In the genomic region with DNA sequence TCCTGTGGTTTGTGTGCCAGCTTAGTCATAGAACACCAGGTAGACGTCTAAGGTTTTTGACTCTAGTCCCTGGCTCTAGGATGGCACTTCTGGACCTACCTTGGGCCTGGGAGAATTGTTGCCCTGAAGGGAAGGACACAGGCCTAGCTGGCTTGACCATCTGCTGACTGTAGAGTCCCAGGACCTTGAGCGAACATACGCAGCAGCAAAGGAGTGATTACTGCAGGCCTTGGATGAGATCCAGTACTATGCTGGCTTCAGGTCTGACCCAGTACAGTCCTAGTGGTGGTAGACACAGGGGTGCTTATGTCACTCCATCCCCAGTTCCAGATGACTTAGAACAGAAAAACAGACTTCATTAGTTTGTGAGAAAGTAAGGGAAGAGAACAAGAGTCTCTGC, we compare ENCODE assay signal across 29 cellular contexts. TPM values are rescaled to one million over a fixed set of nuclear protein-coding genes. Genes with fewer than 3 reads are reported as not detected.
"Had no signal": no experiment of that assay in that cellular context is flagged by ENCODE, and none has a peak within 500 bp of the region (broad histone marks: within the 10 kb centered on the region; RNA-seq: fewer than 3 reads in every experiment).

No MANE protein-coding gene starts in this region.

- H3K36me3 ChIP-seq: ascending aorta had no signal

- DNase-seq: activated B cell treated with CpG ODN at 0.5 μM for 24 hours; activated CD4-positive, alpha-beta memory T cell treated with anti-CD3 and anti-CD28 coated beads, Interleukin-2, amount 10 ng/mL, durations not matched to agents 7 days and 5 days; activated CD4-positive, alpha-beta T cell treated with anti-CD3 and anti-CD28 coated beads for 1 hour; activated CD4-positive, alpha-beta T cell treated with anti-CD3 and anti-CD28 coated beads for 36 hours; activated CD4-positive, alpha-beta T cell treated with anti-CD3 and anti-CD28 coated beads for 48 hours; activated CD4-positive, alpha-beta T cell treated with anti-CD3 and anti-CD28 coated beads, Interleukin-2, amount 10 ng/mL, durations not matched to agents 7 days and 5 days; activated CD4-positive, alpha-beta T cell treated with anti-CD3 and anti-CD28 coated beads, Interleukin-2, amount 50 U/mL, for 48 hours; activated CD8-positive, alpha-beta memory T cell treated with anti-CD3 and anti-CD28 coated beads for 24 hours; activated CD8-positive, alpha-beta memory T cell treated with anti-CD3 and anti-CD28 coated beads, Interleukin-2, amount 10 ng/mL, durations not matched to agents 7 days and 5 days; activated CD8-positive, alpha-beta memory T cell treated with anti-CD3 and anti-CD28 coated beads, Interleukin-2, amount 50 U/mL, for 48 hours; activated CD8-positive, alpha-beta T cell treated with anti-CD3 and anti-CD28 coated beads, Interleukin-2, amount 10 ng/mL, durations not matched to agents 7 days and 5 days; activated effector memory CD4-positive, alpha-beta T cell treated with Interleukin-2 at 50 U/mL for 16 hours; activated gamma-delta T cell; activated naive CD4-positive, alpha-beta T cell treated with anti-CD3 and anti-CD28 coated beads, Interleukin-2, amount 10 ng/mL, durations not matched to agents 7 days and 5 days; activated naive CD4-positive, alpha-beta T cell treated with Interleukin-2 at 50 U/mL for 16 hours; activated naive CD8-positive, alpha-beta T cell treated with anti-CD3 and anti-CD28 coated beads, Interleukin-2, amount 10 ng/mL, durations not matched to agents 7 days and 5 days; activated naive CD8-positive, alpha-beta T cell treated with anti-CD3 and anti-CD28 coated beads, Interleukin-2, amount 50 U/mL, for 24 hours; activated T-cell treated with anti-CD3 and anti-CD28 coated beads, Interleukin-2, amount 50 U/mL, for 24 hours; activated T-cell treated with anti-CD3 and anti-CD28 coated beads, Interleukin-2, amount 50 U/mL, for 48 hours; amygdala; anterior cingulate cortex; central memory CD4-positive, alpha-beta T cell; T-helper 1 cell; T-helper 2 cell; T-helper 9 cell had no signal

- H3K27ac ChIP-seq: ascending aorta, VCaP had no signal

- H3K4me3 ChIP-seq: ascending aorta had no signal

- FAIRE-seq: TTC549 had no signal

- H3K27me3 ChIP-seq: ascending aorta had no signal

- H3K4me1 ChIP-seq: ascending aorta had no signal

- ATAC-seq: activated CD4-positive, alpha-beta T cell treated with anti-CD3 and anti-CD28 coated beads for 36 hours; activated CD8-positive, alpha-beta memory T cell treated with anti-CD3 and anti-CD28 coated beads, Interleukin-2, amount 10 ng/mL, durations not matched to agents 7 days and 5 days; activated CD8-positive, alpha-beta T cell treated with anti-CD3 and anti-CD28 coated beads, Interleukin-2, amount 10 ng/mL, durations not matched to agents 7 days and 5 days; activated naive CD8-positive, alpha-beta T cell treated with anti-CD3 and anti-CD28 coated beads, Interleukin-2, amount 50 U/mL, for 24 hours had no signal

RNA-seq across cellular contexts. Expression of gene ST8SIA3, which starts 37.7 kb away (rescaled TPM):
- total RNA-seq: activated B cell treated with CpG ODN at 0.5 μM for 24 hours; activated CD4-positive, alpha-beta memory T cell treated with anti-CD3 and anti-CD28 coated beads, Interleukin-2, amount 10 ng/mL, durations not matched to agents 7 days and 5 days; activated CD4-positive, alpha-beta T cell treated with anti-CD3 and anti-CD28 coated beads for 36 hours; activated CD4-positive, alpha-beta T cell treated with anti-CD3 and anti-CD28 coated beads, Interleukin-2, amount 10 ng/mL, durations not matched to agents 7 days and 5 days; activated CD8-positive, alpha-beta memory T cell treated with anti-CD3 and anti-CD28 coated beads, Interleukin-2, amount 10 ng/mL, durations not matched to agents 7 days and 5 days; activated CD8-positive, alpha-beta T cell treated with anti-CD3 and anti-CD28 coated beads, Interleukin-2, amount 10 ng/mL, durations not matched to agents 7 days and 5 days; activated naive CD8-positive, alpha-beta T cell treated with anti-CD3 and anti-CD28 coated beads, Interleukin-2, amount 10 ng/mL, durations not matched to agents 7 days and 5 days; activated T-helper 2 cell treated with anti-CD3 and anti-CD28 coated beads, Interferon-gamma antibody, Interleukin-2, Interleukin-4, amounts not matched to agents 10 μg/mL and 5 μg/mL and 100 μg/mL, durations not matched to agents 14 hours and 24 hours and 36 hours; ascending aorta had no signal

RNA-seq across cellular contexts. Expression of gene ONECUT2, which starts 45.1 kb away (rescaled TPM):
- total RNA-seq: activated B cell treated with CpG ODN at 0.5 μM for 24 hours; activated CD4-positive, alpha-beta memory T cell treated with anti-CD3 and anti-CD28 coated beads, Interleukin-2, amount 10 ng/mL, durations not matched to agents 7 days and 5 days; activated CD4-positive, alpha-beta T cell treated with anti-CD3 and anti-CD28 coated beads, Interleukin-2, amount 10 ng/mL, durations not matched to agents 7 days and 5 days; activated CD8-positive, alpha-beta memory T cell treated with anti-CD3 and anti-CD28 coated beads, Interleukin-2, amount 10 ng/mL, durations not matched to agents 7 days and 5 days; activated CD8-positive, alpha-beta T cell treated with anti-CD3 and anti-CD28 coated beads, Interleukin-2, amount 10 ng/mL, durations not matched to agents 7 days and 5 days; activated naive CD8-positive, alpha-beta T cell treated with anti-CD3 and anti-CD28 coated beads, Interleukin-2, amount 10 ng/mL, durations not matched to agents 7 days and 5 days; activated T-helper 2 cell treated with anti-CD3 and anti-CD28 coated beads, Interferon-gamma antibody, Interleukin-2, Interleukin-4, amounts not matched to agents 10 μg/mL and 5 μg/mL and 100 μg/mL, durations not matched to agents 14 hours and 24 hours and 36 hours had no signal
